31 cellular contexts compared by ENCODE assay signal in genomic region chr17:5410594-5411272, GRCh38. TPM values are rescaled to one million over a fixed set of nuclear protein-coding genes. Genes with fewer than 3 reads are reported as not detected.
DNase-seq lines count a peak whose midpoint lies in the region; ATAC-seq and TF ChIP-seq lines count a peak whose summit lies in the region.
"Had no signal": no experiment of that assay in that cellular context is flagged by ENCODE, and none has a peak within 500 bp of the region (broad histone marks: within the 10 kb centered on the region; RNA-seq: fewer than 3 reads in every experiment).

No MANE protein-coding gene starts in this region.

- intact Hi-C loops in activated B cell treated with CpG ODN at 0.5 μM for 24 hours (cut with micrococcal nuclease), result no loop called here
- intact Hi-C loops in left ventricle myocardium superior (cut with micrococcal nuclease), result no loop called here

- H3K9me3 Mint-ChIP-seq in activated T-cell treated with anti-CD3 and anti-CD28 coated beads, Interleukin-2, amount 50 U/mL, for 4 hours, result no peaks in the 10 kb centered on the region
- no peaks in the 10 kb centered on the region for H3K9me3 Mint-ChIP-seq in activated B cell treated with CpG ODN at 0.5 μM for 24 hours
- no peaks in the 10 kb centered on the region for H3K9me3 Mint-ChIP-seq in nephron progenitor cell
- H3K9me3 Mint-ChIP-seq: activated naive CD4-positive, alpha-beta T cell treated with anti-CD3 and anti-CD28 coated beads, Interleukin-2, amount 50 U/mL, for 72 hours; endodermal cell; immature natural killer cell had no signal

- CTCF ChIA-PET in GM10248 (lab: Yijun Ruan, JAX), result interaction anchor here (1.0 to 1.5 kb wide), 3 partner anchors 23 to 29 kb away, joined by 3 to 4 read pairs (median 3); partner anchors contain the start of gene C1QBP
- CTCF ChIA-PET in activated B cell treated with CpG ODN at 0.5 μM for 24 hours (lab: Charles Lee), result no interaction called here

- peaks cover 36% of the 10 kb centered on the region for H3K36me3 Mint-ChIP-seq in activated T-cell treated with anti-CD3 and anti-CD28 coated beads, Interleukin-2, amount 50 U/mL, for 4 hours (ENCODE audit: insufficient read depth)
- H3K36me3 Mint-ChIP-seq in activated B cell treated with CpG ODN at 0.5 μM for 24 hours (ENCODE audit: low read depth) (peaks cover 35% of the 10 kb centered on the region), nephron progenitor cell (ENCODE audit: low read depth) (peaks cover 42% of the 10 kb centered on the region)

- no peak for DNase-seq in activated T-cell treated with anti-CD3 and anti-CD28 coated beads, Interleukin-2, amount 50 U/mL, for 4 hours
- DNase-seq in activated T-cell treated with anti-CD3 and anti-CD28 coated beads, Interleukin-2, amount 50 U/mL, for 1 hour, result no peak
- DNase-seq in GM10248 (ENCODE audit: extremely low spot score), result peak; percentile 22
- DNase-seq in activated B cell treated with CpG ODN at 0.5 μM for 24 hours, result no peak
- no peak for DNase-seq in nephron progenitor cell
- DNase-seq in left ventricle myocardium superior, result no peak
- DNase-seq: activated CD4-positive, alpha-beta T cell treated with anti-CD3 and anti-CD28 coated beads, Interleukin-2, amount 50 U/mL, for 48 hours; BE2C; caudate nucleus; COR-L47; DMS53; endodermal cell; foreskin fibroblast; hippocampal formation; immature natural killer cell; left colon; mesenchymal stem cell; NCI-H1105 treated with DMSO at 0.1 percent for 48 hours; NCI-H1930; NCI-H524 treated with DMSO at 0.1 percent for 48 hours; nucleus accumbens; SHP77; trophoblast cell; WERI-Rb-1 had no signal

- peak; percentile 21 to 25 for ATAC-seq in activated T-cell treated with anti-CD3 and anti-CD28 coated beads, Interleukin-2, amount 50 U/mL, for 4 hours
- ATAC-seq in activated B cell treated with CpG ODN at 0.5 μM for 24 hours (ENCODE audit: low read depth) (no peak), left ventricle myocardium superior (no peak), HG02870 (IDR thresholded peaks at IDR 0.05; ENCODE audit: unreplicated experiment) (no peak), HG03439 (IDR thresholded peaks at IDR 0.05; ENCODE audit: unreplicated experiment) (no peak)
- ATAC-seq: activated naive CD4-positive, alpha-beta T cell treated with anti-CD3 and anti-CD28 coated beads, Interleukin-2, amount 50 U/mL, for 72 hours; esophagus mucosa; HCT116; K562; left colon; Panc1 had no signal

- TF ChIP-seq CTCF in GM10248 (IDR thresholded peaks at IDR 0.05; ENCODE audit: control extremely low read depth, extremely low read depth, low read depth, missing control alignments), result no peak
- no peak for TF ChIP-seq CTCF in activated B cell treated with CpG ODN at 0.5 μM for 24 hours (IDR thresholded peaks at IDR 0.05)
- TF ChIP-seq CTCF in nephron progenitor cell (IDR thresholded peaks at IDR 0.05), result no peak

- POLR2A ChIA-PET in GM10248 (lab: Yijun Ruan, JAX), result interaction anchor here (0.6 kb wide), 1 partner anchor 21 kb away, joined by 3 read pairs; no protein-coding TSS in a partner anchor
- POLR2A ChIA-PET in activated B cell treated with CpG ODN at 0.5 μM for 24 hours (lab: Charles Lee), result no interaction called here

- peak overlapping the region; percentile 1 for H3K4me3 Mint-ChIP-seq in activated T-cell treated with anti-CD3 and anti-CD28 coated beads, Interleukin-2, amount 50 U/mL, for 4 hours
- H3K4me3 Mint-ChIP-seq in activated B cell treated with CpG ODN at 0.5 μM for 24 hours, result no peak overlapping the region
- no peak overlapping the region for H3K4me3 Mint-ChIP-seq in nephron progenitor cell
- H3K4me3 Mint-ChIP-seq: endodermal cell, immature natural killer cell had no signal

- H3K27ac Mint-ChIP-seq in activated B cell treated with CpG ODN at 0.5 μM for 24 hours (peak overlapping the region; percentile 62), nephron progenitor cell (peak overlapping the region; percentile 5)
- H3K27ac Mint-ChIP-seq: endodermal cell had no signal

- peaks cover 39% of the 10 kb centered on the region for H3K4me1 Mint-ChIP-seq in activated T-cell treated with anti-CD3 and anti-CD28 coated beads, Interleukin-2, amount 50 U/mL, for 4 hours (ENCODE audit: low read depth)
- H3K4me1 Mint-ChIP-seq in activated B cell treated with CpG ODN at 0.5 μM for 24 hours (peaks cover 33% of the 10 kb centered on the region), nephron progenitor cell (no peaks in the 10 kb centered on the region)
- H3K4me1 Mint-ChIP-seq: endodermal cell had no signal

- H3K27me3 Mint-ChIP-seq in activated T-cell treated with anti-CD3 and anti-CD28 coated beads, Interleukin-2, amount 50 U/mL, for 4 hours (ENCODE audit: low read depth), result no peaks in the 10 kb centered on the region
- H3K27me3 Mint-ChIP-seq in activated B cell treated with CpG ODN at 0.5 μM for 24 hours (no peaks in the 10 kb centered on the region), nephron progenitor cell (ENCODE audit: low read depth, poor library complexity) (no peaks in the 10 kb centered on the region)

RNA-seq across cellular contexts. Expression of gene NUP88, which starts 8.7 kb away (rescaled TPM):
- 100 to 1,000 TPM; 171 to 184 (median 180) TPM for total RNA-seq in activated T-cell treated with anti-CD3 and anti-CD28 coated beads, Interleukin-2, amount 50 U/mL, for 4 hours
- total RNA-seq in activated B cell treated with CpG ODN at 0.5 μM for 24 hours, result 158 and 187 TPM in 2 replicates
- total RNA-seq in left ventricle myocardium superior, result 34.9 TPM

RNA-seq across cellular contexts. Expression of gene RPAIN, which starts 9.2 kb away (rescaled TPM):
- total RNA-seq in activated T-cell treated with anti-CD3 and anti-CD28 coated beads, Interleukin-2, amount 50 U/mL, for 4 hours, result 10 to 100 TPM; 68.5 to 81.5 (median 76.2) TPM
- 70.4 and 87.7 TPM in 2 replicates for total RNA-seq in activated B cell treated with CpG ODN at 0.5 μM for 24 hours
- 26.5 TPM for total RNA-seq in left ventricle myocardium superior

RNA-seq across cellular contexts. Expression of gene C1QBP, which starts 28.2 kb away (rescaled TPM):
- 100 to 1,000 TPM; 663 to 755 (median 712) TPM for total RNA-seq in activated T-cell treated with anti-CD3 and anti-CD28 coated beads, Interleukin-2, amount 50 U/mL, for 4 hours
- total RNA-seq in activated B cell treated with CpG ODN at 0.5 μM for 24 hours, result 160 and 177 TPM in 2 replicates
- total RNA-seq in left ventricle myocardium superior, result 127 TPM

RNA-seq across cellular contexts. Expression of gene DHX33, which starts 58.0 kb away (rescaled TPM):
- 10 to 100 TPM; 54.1 to 59.9 (median 58.0) TPM for total RNA-seq in activated T-cell treated with anti-CD3 and anti-CD28 coated beads, Interleukin-2, amount 50 U/mL, for 4 hours
- 17.7 and 19.9 TPM in 2 replicates for total RNA-seq in activated B cell treated with CpG ODN at 0.5 μM for 24 hours
- total RNA-seq in left ventricle myocardium superior, result 5.1 TPM

Comparison
In these comparisons a context has a peak if more than half of its experiments do, and no peak if none do; other contexts are left out.
1. ATAC-seq: peak in activated T-cell treated with anti-CD3 and anti-CD28 coated beads, Interleukin-2, amount 50 U/mL, for 4 hours (2 of 2); none in activated B cell treated with CpG ODN at 0.5 μM for 24 hours (single experiment), left ventricle myocardium superior (single experiment), HG02870 (single experiment) and HG03439 (single experiment).